ENCODE assay signal across 1 cellular context in genomic region chr12:48826209-48826855, GRCh38.
TF ChIP-seq lines count a peak whose summit lies in the region.

No MANE protein-coding gene starts in this region.

TF ChIP-seq in WTC11, 78 proteins besides CTCF, POLR2A, EP300 and RAD21 (continued from another document):
- TF ChIP-seq E2F4 (CRISPR knock-in tag; IDR thresholded peaks at IDR 0.05; ENCODE audit: borderline replicate concordance, low read depth) (no peak), CREB1 (CRISPR knock-in tag; IDR thresholded peaks at IDR 0.05) (no peak)
